ENCODE assay signal across 21 cellular contexts in the genomic region with DNA sequence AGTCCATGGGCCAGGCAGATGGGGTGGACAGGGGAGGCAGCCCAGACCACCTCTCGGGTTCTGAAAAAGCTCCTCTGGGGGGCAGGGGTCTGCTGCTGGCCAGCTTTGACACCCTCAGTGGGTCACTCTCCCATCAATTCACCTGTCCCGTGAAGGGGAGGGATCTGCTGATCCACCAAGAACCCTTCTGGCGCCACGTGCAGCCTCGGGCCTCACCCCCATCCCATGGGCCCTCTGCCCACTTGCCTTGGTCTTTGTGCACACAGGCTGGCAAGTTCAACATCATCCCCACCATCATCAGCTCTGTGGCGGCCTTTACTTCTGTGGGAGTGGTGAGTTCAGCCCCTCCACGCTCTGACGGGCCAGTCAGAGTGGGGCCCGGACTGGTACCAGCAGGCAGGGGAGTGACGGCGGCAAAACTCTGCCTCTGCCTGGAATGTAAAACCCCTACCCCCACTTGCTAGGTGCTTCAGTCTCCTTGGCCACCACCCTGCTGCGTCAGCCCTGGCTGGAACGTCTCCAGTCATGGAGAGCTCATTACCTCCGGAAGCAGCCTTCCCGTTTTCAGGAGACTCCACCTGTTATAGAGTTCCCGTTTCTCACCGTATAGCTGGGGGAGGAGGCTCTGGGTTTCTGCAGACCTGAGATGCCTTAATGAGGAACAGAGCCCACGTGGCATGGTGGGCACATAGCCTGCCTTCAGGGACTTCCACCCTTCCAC. TPM values are rescaled to one million over a fixed set of nuclear protein-coding genes. Genes with fewer than 3 reads are reported as not detected.
DNase-seq lines count a peak whose midpoint lies in the region; ATAC-seq and TF ChIP-seq lines count a peak whose summit lies in the region.
"Had no signal": no experiment of that assay in that cellular context is flagged by ENCODE, and none has a peak within 500 bp of the region (broad histone marks: within the 10 kb centered on the region; RNA-seq: fewer than 3 reads in every experiment).

No MANE protein-coding gene starts in this region.

- TF ChIP-seq POLR2A in lower leg skin (IDR thresholded peaks at IDR 0.05): no peak

- no peaks in the 10 kb centered on the region for H3K4me1 Mint-ChIP-seq in naive thymus-derived CD4-positive, alpha-beta T cell
- H3K4me1 Mint-ChIP-seq: activated CD8-positive, alpha-beta memory T cell treated with anti-CD3 and anti-CD28 coated beads, Interleukin-2, amount 10 ng/mL, durations not matched to agents 7 days and 5 days; CD4-positive, alpha-beta memory T cell; naive thymus-derived CD8-positive, alpha-beta T cell had no signal

- ATAC-seq in foreskin keratinocyte (peak; percentile 74), HG03175 (IDR thresholded peaks at IDR 0.05; ENCODE audit: unreplicated experiment) (no peak)
- ATAC-seq in naive thymus-derived CD4-positive, alpha-beta T cell: no peak
- ATAC-seq: activated CD8-positive, alpha-beta memory T cell treated with anti-CD3 and anti-CD28 coated beads, Interleukin-2, amount 10 ng/mL, durations not matched to agents 7 days and 5 days; naive thymus-derived CD8-positive, alpha-beta T cell had no signal

- H3K9me3 Mint-ChIP-seq in naive thymus-derived CD4-positive, alpha-beta T cell: no peaks in the 10 kb centered on the region

- H3K27me3 Mint-ChIP-seq in naive thymus-derived CD4-positive, alpha-beta T cell: peaks cover 0 to 2% (median 0%) of the 10 kb centered on the region in 5 donors
- H3K27me3 Mint-ChIP-seq: activated CD8-positive, alpha-beta memory T cell treated with anti-CD3 and anti-CD28 coated beads, Interleukin-2, amount 10 ng/mL, durations not matched to agents 7 days and 5 days had no signal

- CTCF ChIA-PET in naive thymus-derived CD4-positive, alpha-beta T cell (lab: Charles Lee): interaction anchor here (0.5 to 1.1 kb wide), 2 partner anchors 20 to 1117 kb away, joined by 3 read pairs; no protein-coding TSS in a partner anchor

- H3K4me1 ChIP-seq in foreskin keratinocyte: peaks cover 14% of the 10 kb centered on the region
- H3K4me1 ChIP-seq in naive thymus-derived CD4-positive, alpha-beta T cell (ENCODE audit: control insufficient read depth in 2 of 2, insufficient read depth in 2 of 2, low read length in 2 of 2): no peaks in the 10 kb centered on the region
- H3K4me1 ChIP-seq: adrenal gland, esophagus squamous epithelium, Peyer's patch had no signal

- H3K4me3 Mint-ChIP-seq in naive thymus-derived CD4-positive, alpha-beta T cell: no peak overlapping the region
- H3K4me3 Mint-ChIP-seq: activated CD8-positive, alpha-beta memory T cell treated with anti-CD3 and anti-CD28 coated beads, Interleukin-2, amount 10 ng/mL, durations not matched to agents 7 days and 5 days; CD4-positive, alpha-beta memory T cell; H9 had no signal

- WGBS in lower leg skin, 2 donors: 44 to 58% methylated on average over 18 of the region's 18 CpGs

- no peaks in the 10 kb centered on the region for H3K36me3 ChIP-seq in naive thymus-derived CD4-positive, alpha-beta T cell (ENCODE audit: control insufficient read depth in 2 of 3, insufficient read depth in 3 of 3, low read length in 3 of 3)
- H3K36me3 ChIP-seq: adrenal gland, esophagus squamous epithelium, Peyer's patch had no signal

- no peaks in the 10 kb centered on the region for H3K36me3 Mint-ChIP-seq in naive thymus-derived CD4-positive, alpha-beta T cell
- H3K36me3 Mint-ChIP-seq: activated CD8-positive, alpha-beta memory T cell treated with anti-CD3 and anti-CD28 coated beads, Interleukin-2, amount 10 ng/mL, durations not matched to agents 7 days and 5 days; CD4-positive, alpha-beta memory T cell; naive thymus-derived CD8-positive, alpha-beta T cell had no signal

- POLR2A ChIA-PET in naive thymus-derived CD4-positive, alpha-beta T cell (lab: Charles Lee): no interaction called here

- intact Hi-C loops in lower leg skin (cut with DNase I; ENCODE audit: low total_unique reads): no loop called here
- intact Hi-C loops in naive thymus-derived CD4-positive, alpha-beta T cell (cut with micrococcal nuclease): no loop called here

- H3K4me3 ChIP-seq in HL-60 (replicated peaks; ENCODE audit: insufficient read depth, low read length) (no peak overlapping the region), lower leg skin (ENCODE audit: low read depth, poor library complexity, severe bottlenecking) (no peak overlapping the region)
- no peak overlapping the region for H3K4me3 ChIP-seq in naive thymus-derived CD4-positive, alpha-beta T cell (ENCODE audit: low read length)
- H3K4me3 ChIP-seq: adrenal gland, esophagus squamous epithelium, Peyer's patch had no signal

- TF ChIP-seq CTCF in HL-60 (IDR thresholded peaks at IDR 0.05; ENCODE audit: insufficient read depth, low read length): no peak
- no peak for TF ChIP-seq CTCF in foreskin keratinocyte (conservative IDR thresholded peaks at IDR 0.05)
- TF ChIP-seq CTCF in lower leg skin (IDR thresholded peaks at IDR 0.05): no peak

- H3K27ac ChIP-seq in HL-60 (replicated peaks) (peak overlapping the region; percentile 36), foreskin keratinocyte (no peak overlapping the region)
- H3K27ac ChIP-seq in naive thymus-derived CD4-positive, alpha-beta T cell (ENCODE audit: low read depth, low read length): no peak overlapping the region
- H3K27ac ChIP-seq: adrenal gland, esophagus squamous epithelium, Peyer's patch had no signal

- H3K27me3 ChIP-seq in HL-60 (ENCODE audit: insufficient read depth, poor library complexity, severe bottlenecking): no peaks in the 10 kb centered on the region
- H3K27me3 ChIP-seq in foreskin keratinocyte: peaks cover 3% of the 10 kb centered on the region
- peaks cover 0 to 5% of the 10 kb centered on the region in 2 donors for H3K27me3 ChIP-seq in naive thymus-derived CD4-positive, alpha-beta T cell (ENCODE audit: control insufficient read depth in 2 of 2, insufficient read depth in 2 of 2, low read length in 2 of 2)
- H3K27me3 ChIP-seq: adrenal gland, Peyer's patch had no signal

- H3K27ac Mint-ChIP-seq in naive thymus-derived CD4-positive, alpha-beta T cell: no peak overlapping the region
- H3K27ac Mint-ChIP-seq: activated CD8-positive, alpha-beta memory T cell treated with anti-CD3 and anti-CD28 coated beads, Interleukin-2, amount 10 ng/mL, durations not matched to agents 7 days and 5 days; CD4-positive, alpha-beta memory T cell; H9 had no signal

- DNase-seq in CD1c-positive myeloid dendritic cell (ENCODE audit: extremely low spot score): peak; percentile 80
- DNase-seq in HL-60 (ENCODE audit: low read depth in 1 of 2, low spot score in 1 of 2): peak in 1 of 2 experiments; percentile 67
- DNase-seq in NCI-H524 treated with DMSO at 0.1 percent for 48 hours (lab: John Stamatoyannopoulos, UW): peak; percentile 49
- peak; percentile 58 to 82 for DNase-seq in foreskin keratinocyte
- no peak for DNase-seq in lower leg skin (ENCODE audit: low spot score in 2 of 2)
- DNase-seq in COLO668 (lab: John Stamatoyannopoulos, UW; ENCODE audit: unreplicated experiment): no peak
- DNase-seq in naive thymus-derived CD4-positive, alpha-beta T cell: no peak
- DNase-seq: activated CD8-positive, alpha-beta memory T cell treated with anti-CD3 and anti-CD28 coated beads, Interleukin-2, amount 10 ng/mL, durations not matched to agents 7 days and 5 days; activated effector memory CD4-positive, alpha-beta T cell treated with anti-CD3 and anti-CD28 coated beads, Interleukin-2, amount 50 U/mL, for 16 hours; adrenal gland; CD4-positive, alpha-beta memory T cell; esophagus squamous epithelium; H9; naive thymus-derived CD8-positive, alpha-beta T cell; NCI-H1436; Peyer's patch; SK-N-SH; T1000 had no signal

- no peaks in the 10 kb centered on the region for H3K9me3 ChIP-seq in naive thymus-derived CD4-positive, alpha-beta T cell (ENCODE audit: control insufficient read depth in 2 of 3, low read length in 3 of 3)
- H3K9me3 ChIP-seq: adrenal gland, esophagus squamous epithelium, Peyer's patch, SK-N-SH had no signal

RNA-seq across cellular contexts. Expression of gene PRG3, which starts 12.7 kb away (rescaled TPM):
- total RNA-seq in foreskin keratinocyte (not detected in 2 replicates), lower leg skin (not detected)
- not detected in 2 replicates for polyA plus RNA-seq in foreskin keratinocyte
- not detected for total RNA-seq in naive thymus-derived CD4-positive, alpha-beta T cell
- not detected for polyA plus RNA-seq in naive thymus-derived CD4-positive, alpha-beta T cell
- total RNA-seq: activated CD8-positive, alpha-beta memory T cell treated with anti-CD3 and anti-CD28 coated beads, Interleukin-2, amount 10 ng/mL, durations not matched to agents 7 days and 5 days; adrenal gland; CD4-positive, alpha-beta memory T cell; esophagus squamous epithelium; glomerular endothelial cell; H9; naive thymus-derived CD8-positive, alpha-beta T cell; NCI-H460; Peyer's patch had no signal
- polyA plus RNA-seq: adrenal gland; CD4-positive, alpha-beta memory T cell; naive thymus-derived CD8-positive, alpha-beta T cell; SK-N-SH had no signal

RNA-seq across cellular contexts. Expression of gene PRG2, which starts 22.2 kb away (rescaled TPM):
- total RNA-seq in foreskin keratinocyte (0.17 TPM in 1 of 2 replicates, not detected in the other), lower leg skin (1 to 10 TPM in 1 of 4 donors, under 1 TPM in 1, not detected in 2; 0.84 to 1.7 TPM)
- not detected in 2 replicates for polyA plus RNA-seq in foreskin keratinocyte
- 1 to 10 TPM in 1 of 5 experiments, under 1 TPM in 2, not detected in 2; 0.44 to 1.7 (median 0.48) TPM for total RNA-seq in naive thymus-derived CD4-positive, alpha-beta T cell
- not detected for polyA plus RNA-seq in naive thymus-derived CD4-positive, alpha-beta T cell
- total RNA-seq: esophagus squamous epithelium; glomerular endothelial cell; H9; naive thymus-derived CD8-positive, alpha-beta T cell; NCI-H460; Peyer's patch had no signal
- polyA plus RNA-seq: CD4-positive, alpha-beta memory T cell; naive thymus-derived CD8-positive, alpha-beta T cell; SK-N-SH had no signal

RNA-seq across cellular contexts. Expression of gene P2RX3, which starts 30.1 kb away (rescaled TPM):
- not detected in 2 replicates for total RNA-seq in foreskin keratinocyte
- polyA plus RNA-seq in foreskin keratinocyte: not detected in 2 replicates
- total RNA-seq in lower leg skin: not detected
- not detected for total RNA-seq in naive thymus-derived CD4-positive, alpha-beta T cell
- polyA plus RNA-seq in naive thymus-derived CD4-positive, alpha-beta T cell: not detected
- total RNA-seq: activated CD8-positive, alpha-beta memory T cell treated with anti-CD3 and anti-CD28 coated beads, Interleukin-2, amount 10 ng/mL, durations not matched to agents 7 days and 5 days; CD4-positive, alpha-beta memory T cell; esophagus squamous epithelium; glomerular endothelial cell; naive thymus-derived CD8-positive, alpha-beta T cell; NCI-H460 had no signal
- polyA plus RNA-seq: CD4-positive, alpha-beta memory T cell; naive thymus-derived CD8-positive, alpha-beta T cell; SK-N-SH had no signal

RNA-seq across cellular contexts. Expression of gene SSRP1, which starts 32.6 kb away (rescaled TPM):
- total RNA-seq in foreskin keratinocyte (188 and 227 TPM in 2 replicates), lower leg skin (10 to 100 TPM; 66.1 to 76.1 (median 74.6) TPM)
- polyA plus RNA-seq in foreskin keratinocyte: 133 and 163 TPM in 2 replicates
- 100 to 1,000 TPM in 1 of 5 experiments, 10 to 100 TPM in 4; 46.9 to 146 (median 70.1) TPM for total RNA-seq in naive thymus-derived CD4-positive, alpha-beta T cell
- 10 to 100 TPM; 34.3 to 48.9 TPM for polyA plus RNA-seq in naive thymus-derived CD4-positive, alpha-beta T cell

RNA-seq across cellular contexts. Expression of gene TNKS1BP1, which starts 43.5 kb away (rescaled TPM):
- total RNA-seq in foreskin keratinocyte (136 and 146 TPM in 2 replicates), lower leg skin (100 to 1,000 TPM; 219 to 273 (median 230) TPM)
- 135 and 154 TPM in 2 replicates for polyA plus RNA-seq in foreskin keratinocyte
- total RNA-seq in naive thymus-derived CD4-positive, alpha-beta T cell: 10 to 100 TPM; 11.2 to 22.0 (median 15.9) TPM
- polyA plus RNA-seq in naive thymus-derived CD4-positive, alpha-beta T cell: 1 to 10 TPM; 2.8 to 7.5 TPM

Comparison
In these comparisons a context has a peak if more than half of its experiments do, and no peak if none do; other contexts are left out.
1. DNase-seq: peak in CD1c-positive myeloid dendritic cell (single experiment), NCI-H524 treated with DMSO at 0.1 percent for 48 hours (single experiment) and foreskin keratinocyte (2 of 2); none in lower leg skin (0 of 2), COLO668 (single experiment) and naive thymus-derived CD4-positive, alpha-beta T cell (0 of 9).